17 cellular contexts compared by ENCODE assay signal in the genomic region with DNA sequence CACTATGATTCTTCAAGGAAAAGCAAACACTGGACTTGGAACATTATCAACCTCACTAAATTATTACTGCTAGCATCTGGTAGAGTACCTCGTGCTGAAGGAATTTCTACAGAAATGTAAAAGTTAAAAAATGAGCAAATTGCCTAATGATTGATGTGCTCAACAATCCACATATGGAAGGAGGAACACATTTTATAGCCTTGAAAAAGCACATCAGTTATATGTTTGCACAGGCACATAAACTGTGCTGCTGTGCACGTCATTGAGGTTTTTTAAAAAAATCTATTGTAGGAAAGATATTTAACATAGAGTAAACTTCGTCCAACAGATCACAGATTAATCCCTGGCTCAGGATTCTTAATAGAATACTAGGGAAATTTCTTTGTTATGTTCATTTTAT.
DNase-seq lines count a peak whose midpoint lies in the region; ATAC-seq and TF ChIP-seq lines count a peak whose summit lies in the region.
"Had no signal": no experiment of that assay in that cellular context is flagged by ENCODE, and none has a peak within 500 bp of the region (broad histone marks: within the 10 kb centered on the region; RNA-seq: fewer than 3 reads in every experiment).

No MANE protein-coding gene starts in this region.

- H3K4me3 ChIP-seq in GM23248: no peak overlapping the region
- H3K4me3 ChIP-seq in astrocyte of the spinal cord (ENCODE audit: low read depth, low read length): no peak overlapping the region
- H3K4me3 ChIP-seq in right atrium auricular region: no peak overlapping the region
- H3K4me3 ChIP-seq: HAP-1, Peyer's patch had no signal

- no peaks in the 10 kb centered on the region for H3K9me3 Mint-ChIP-seq in activated T-helper 1 cell treated with anti-CD3 and anti-CD28 coated beads, Interleukin-12 subunit alpha, Interleukin-12 subunit beta, Interleukin-2, Interleukin-4 antibody, amounts not matched to agents 30 ng/mL and 10 ng/mL and 1 ng/mL, durations not matched to agents 14 hours and 24 hours and 36 hours

- intact Hi-C loops in activated T-helper 1 cell treated with anti-CD3 and anti-CD28 coated beads, Interleukin-12 subunit alpha, Interleukin-12 subunit beta, Interleukin-2, Interleukin-4 antibody, amounts not matched to agents 30 ng/mL and 10 ng/mL and 1 ng/mL, durations not matched to agents 14 hours and 24 hours and 36 hours (cut with micrococcal nuclease): no loop called here

- H3K27ac Mint-ChIP-seq in activated T-helper 1 cell treated with anti-CD3 and anti-CD28 coated beads, Interleukin-12 subunit alpha, Interleukin-12 subunit beta, Interleukin-2, Interleukin-4 antibody, amounts not matched to agents 30 ng/mL and 10 ng/mL and 1 ng/mL, durations not matched to agents 14 hours and 24 hours and 36 hours: no peak overlapping the region
- H3K27ac Mint-ChIP-seq: B cell; CD8-positive, alpha-beta T cell had no signal

- no peaks in the 10 kb centered on the region for H4K20me1 ChIP-seq in GM23248 (ENCODE audit: insufficient read depth)

- H3K27ac ChIP-seq in GM23248 (peak overlapping the region; percentile 18; the same call in 1 of the 2 replicates), right atrium auricular region (no peak overlapping the region)
- H3K27ac ChIP-seq: Peyer's patch had no signal

- peak overlapping the region; percentile 10 for H3K4me2 ChIP-seq in GM23248 (ENCODE audit: unreplicated experiment)

- peak overlapping the region; percentile 6; the same call in 1 of the 2 replicates for H2AFZ ChIP-seq in GM23248

- in situ Hi-C loops in GM23248 (cut with MboI): loop anchor here (25.0 kb wide), 1 partner anchor 771 kb away; no protein-coding TSS in a partner anchor
- in situ Hi-C loops in astrocyte of the spinal cord (cut with HindIII; ENCODE audit: low sequenced_read_pairs): no loop called here

- no peak for TF ChIP-seq CTCF in astrocyte of the spinal cord (IDR thresholded peaks at IDR 0.05; ENCODE audit: low read depth, low read length)
- TF ChIP-seq CTCF in right atrium auricular region (IDR thresholded peaks at IDR 0.05): no peak

- H3K4me1 ChIP-seq in GM23248 (ENCODE audit: insufficient read depth) (peaks cover 24% of the 10 kb centered on the region), right atrium auricular region (no peaks in the 10 kb centered on the region)
- H3K4me1 ChIP-seq: HAP-1, Peyer's patch had no signal

- H3K9me2 ChIP-seq in GM23248 (ENCODE audit: insufficient read depth): no peaks in the 10 kb centered on the region

- H3K36me3 ChIP-seq in GM23248 (ENCODE audit: low read depth) (no peaks in the 10 kb centered on the region), right atrium auricular region (no peaks in the 10 kb centered on the region)
- H3K36me3 ChIP-seq: HAP-1, Peyer's patch had no signal

- H3K27me3 Mint-ChIP-seq in activated T-helper 1 cell treated with anti-CD3 and anti-CD28 coated beads, Interleukin-12 subunit alpha, Interleukin-12 subunit beta, Interleukin-2, Interleukin-4 antibody, amounts not matched to agents 30 ng/mL and 10 ng/mL and 1 ng/mL, durations not matched to agents 14 hours and 24 hours and 36 hours (ENCODE audit: insufficient read depth): no peaks in the 10 kb centered on the region
- H3K27me3 Mint-ChIP-seq: B cell had no signal

- H3K4me1 Mint-ChIP-seq in activated T-helper 1 cell treated with anti-CD3 and anti-CD28 coated beads, Interleukin-12 subunit alpha, Interleukin-12 subunit beta, Interleukin-2, Interleukin-4 antibody, amounts not matched to agents 30 ng/mL and 10 ng/mL and 1 ng/mL, durations not matched to agents 14 hours and 24 hours and 36 hours (ENCODE audit: low read depth): no peaks in the 10 kb centered on the region
- H3K4me1 Mint-ChIP-seq: B cell had no signal

- no peaks in the 10 kb centered on the region for H3K27me3 ChIP-seq in GM23248 (replicated peaks; ENCODE audit: insufficient read depth)
- H3K27me3 ChIP-seq in right atrium auricular region: no peaks in the 10 kb centered on the region
- H3K27me3 ChIP-seq: Peyer's patch had no signal

- H3K9ac ChIP-seq in GM23248: no peak overlapping the region

- 9% methylated on average over 3 of the region's 3 CpGs for WGBS in GM23248 (ENCODE audit: low coverage in 1 of 2, low lambda C conversion rate in 2 of 2, missing lambda C conversion rate in 2 of 2), 2 experiments

- no peaks in the 10 kb centered on the region for H3K36me3 Mint-ChIP-seq in activated T-helper 1 cell treated with anti-CD3 and anti-CD28 coated beads, Interleukin-12 subunit alpha, Interleukin-12 subunit beta, Interleukin-2, Interleukin-4 antibody, amounts not matched to agents 30 ng/mL and 10 ng/mL and 1 ng/mL, durations not matched to agents 14 hours and 24 hours and 36 hours (ENCODE audit: low read depth)
- H3K36me3 Mint-ChIP-seq: CD8-positive, alpha-beta T cell had no signal

- H3F3A ChIP-seq in GM23248 (ENCODE audit: insufficient read depth): peaks cover 13% of the 10 kb centered on the region

- no peak overlapping the region for H3K4me3 Mint-ChIP-seq in activated T-helper 1 cell treated with anti-CD3 and anti-CD28 coated beads, Interleukin-12 subunit alpha, Interleukin-12 subunit beta, Interleukin-2, Interleukin-4 antibody, amounts not matched to agents 30 ng/mL and 10 ng/mL and 1 ng/mL, durations not matched to agents 14 hours and 24 hours and 36 hours
- H3K4me3 Mint-ChIP-seq: B cell; CD8-positive, alpha-beta T cell had no signal

- no peak for ATAC-seq in GM19397 (IDR thresholded peaks at IDR 0.05; ENCODE audit: unreplicated experiment)
- ATAC-seq: CD8-positive, alpha-beta T cell had no signal

- H3K9me3 ChIP-seq in GM23248 (ENCODE audit: low read depth) (no peaks in the 10 kb centered on the region), right atrium auricular region (peaks cover 0 to 2% of the 10 kb centered on the region in 2 donors)
- H3K9me3 ChIP-seq: HAP-1, Peyer's patch had no signal

- peak; percentile 15 for DNase-seq in AG08395 (ENCODE audit: low spot score)
- peak; percentile 37 for DNase-seq in GM23248
- DNase-seq in astrocyte of the spinal cord (ENCODE audit: low read depth, low spot score): peak; percentile 58
- peak; percentile 7 for DNase-seq in left kidney (ENCODE audit: low read depth, low spot score)
- DNase-seq in right atrium auricular region (ENCODE audit: low spot score): no peak
- DNase-seq in activated T-helper 1 cell treated with anti-CD3 and anti-CD28 coated beads, Interleukin-12 subunit alpha, Interleukin-12 subunit beta, Interleukin-2, Interleukin-4 antibody, amounts not matched to agents 30 ng/mL and 10 ng/mL and 1 ng/mL, durations not matched to agents 14 hours and 24 hours and 36 hours (ENCODE audit: low spot score): no peak
- no peak for DNase-seq in NCI-H345 (lab: John Stamatoyannopoulos, UW)
- DNase-seq: CD8-positive, alpha-beta T cell; DND-41; NCI-H1105; NCI-H187 treated with DMSO at 0.1 percent for 48 hours; NCI-H446 treated with DMSO at 0.1 percent for 48 hours; NCI-H774; Peyer's patch had no signal

- no peaks in the 10 kb centered on the region for H3K79me2 ChIP-seq in GM23248 (ENCODE audit: insufficient read depth)

Comparison
In these comparisons a context has a peak if more than half of its experiments do, and no peak if none do; other contexts are left out.
1. DNase-seq: peak in AG08395 (single experiment), GM23248 (single experiment), astrocyte of the spinal cord (single experiment) and left kidney (single experiment); none in right atrium auricular region (single experiment), activated T-helper 1 cell treated with anti-CD3 and anti-CD28 coated beads, Interleukin-12 subunit alpha, Interleukin-12 subunit beta, Interleukin-2, Interleukin-4 antibody, amounts not matched to agents 30 ng/mL and 10 ng/mL and 1 ng/mL, durations not matched to agents 14 hours and 24 hours and 36 hours (single experiment) and NCI-H345 (single experiment).